ENCODE assay signal across 8 cellular contexts in genomic region chr4:6907658-6908191, GRCh38. TPM values are rescaled to one million over a fixed set of nuclear protein-coding genes. Genes with fewer than 3 reads are reported as not detected.
DNase-seq lines count a peak whose midpoint lies in the region; ATAC-seq and TF ChIP-seq lines count a peak whose summit lies in the region.

No MANE protein-coding gene starts in this region.

- no peak overlapping the region for H3K27ac ChIP-seq in DND-41 (ENCODE audit: low read length)

- no peaks in the 10 kb centered on the region for H3K9me3 ChIP-seq in DND-41 (ENCODE audit: insufficient read depth, low read length, severe bottlenecking)

- TF ChIP-seq CTCF in DND-41 (IDR thresholded peaks at IDR 0.05; ENCODE audit: borderline replicate concordance, extremely low read depth, low read length, poor library complexity, severe bottlenecking), result peak; percentile 43
- peak; percentile 62 for TF ChIP-seq CTCF in choroid plexus epithelial cell (conservative IDR thresholded peaks at IDR 0.05; ENCODE audit: low read depth, low read length)
- TF ChIP-seq CTCF in natural killer cell (IDR thresholded peaks at IDR 0.05), result no peak

- ATAC-seq in DND-41 (ENCODE audit: insufficient read depth, low read depth) (no peak), natural killer cell (no peak), HG03469 (IDR thresholded peaks at IDR 0.05; ENCODE audit: unreplicated experiment) (no peak)

- H3K27me3 Mint-ChIP-seq in natural killer cell (ENCODE audit: low read depth in 2 of 2), result no peaks in the 10 kb centered on the region

- no peak for TF ChIP-seq EP300 in Ishikawa (IDR thresholded peaks at IDR 0.05; ENCODE audit: borderline replicate concordance)

- H3K9ac ChIP-seq in DND-41 (ENCODE audit: low read depth, low read length), result no peak overlapping the region

- H3K4me2 ChIP-seq in DND-41 (ENCODE audit: insufficient read depth, low read length), result no peak overlapping the region

- intact Hi-C loops in natural killer cell (cut with micrococcal nuclease), result loop anchor here (5.0 kb wide), 1 partner anchor 35 kb away; no protein-coding TSS in a partner anchor

- H3K4me1 Mint-ChIP-seq in natural killer cell, result peaks cover 29 to 38% of the 10 kb centered on the region in 2 donors

- H3K4me1 ChIP-seq in DND-41 (ENCODE audit: insufficient read depth, low read length), result peaks cover 25% of the 10 kb centered on the region

- TF ChIP-seq RAD21 in Ishikawa (IDR thresholded peaks at IDR 0.05; ENCODE audit: low read depth), result peak; percentile 48; the same call in 1 of the 2 replicates

- no peaks in the 10 kb centered on the region for H3K36me3 Mint-ChIP-seq in natural killer cell

- H3K27ac Mint-ChIP-seq in natural killer cell, result peak overlapping the region in 1 of 2 donors; percentile 52

- H3K27me3 ChIP-seq in DND-41 (ENCODE audit: insufficient read depth, low read length, poor library complexity), result no peaks in the 10 kb centered on the region

- H3K4me3 ChIP-seq in DND-41 (ENCODE audit: low read depth in 1 of 2, low read length in 2 of 2), result no peak overlapping the region
- H3K4me3 ChIP-seq in choroid plexus epithelial cell (ENCODE audit: low read depth, low read length), result no peak overlapping the region

- no peak overlapping the region for H2AFZ ChIP-seq in DND-41 (ENCODE audit: low read depth, low read length)

- peaks cover 14% of the 10 kb centered on the region; the same call in 1 of the 2 replicates for H4K20me1 ChIP-seq in DND-41 (ENCODE audit: insufficient read depth, low read length)

- DNase-seq in DND-41 (no peak), choroid plexus epithelial cell (ENCODE audit: low read depth) (peak; percentile 43), natural killer cell (no peak), NCI-H1694 (lab: John Stamatoyannopoulos, UW) (no peak), epidermal melanocyte (ENCODE audit: insufficient read length, low spot score) (no peak)
- no peak for DNase-seq in activated T-cell treated with anti-CD3 and anti-CD28 coated beads, Interleukin-2, amount 50 U/mL, for 1 hour

- H3K4me3 Mint-ChIP-seq in natural killer cell, result peak overlapping the region; percentile 94

- no peaks in the 10 kb centered on the region for H3K36me3 ChIP-seq in DND-41 (ENCODE audit: insufficient read depth, low read length)

- peaks cover 18% of the 10 kb centered on the region for H3K79me2 ChIP-seq in DND-41 (ENCODE audit: insufficient read depth, low read length)

- H3K9me3 Mint-ChIP-seq in natural killer cell, result no peaks in the 10 kb centered on the region

TF ChIP-seq in Ishikawa, 13 proteins besides CTCF, POLR2A, EP300 and RAD21:
- no peak for TF ChIP-seq CREB1 (IDR thresholded peaks at IDR 0.05; ENCODE audit: low read depth)

RNA-seq across cellular contexts. Expression of gene TBC1D14, which starts 1.9 kb away (rescaled TPM):
- 10 to 100 TPM; 36.0 to 54.7 (median 53.2) TPM for total RNA-seq in natural killer cell
